In genomic region chr3:137032465-137033120, GRCh38 we compare ENCODE assay signal across 8 cellular contexts.
DNase-seq lines count a peak whose midpoint lies in the region; ATAC-seq and TF ChIP-seq lines count a peak whose summit lies in the region.

No MANE protein-coding gene starts in this region.

- H3K9ac ChIP-seq in mucosa of rectum (ENCODE audit: low read depth in 1 of 2, low read length in 2 of 2): peak overlapping the region in 1 of 2 donors; percentile 25

- POLR2A ChIA-PET in CD4-positive, alpha-beta T cell (lab: Charles Lee): interaction anchor here (0.6 to 1.7 kb wide), 3 partner anchors 9 to 360 kb away, joined by 3 to 6 read pairs (median 6); partner anchors contain the start of gene STAG1

- H3K27ac Mint-ChIP-seq in CD4-positive, alpha-beta T cell: no peak overlapping the region

- H3K4me1 ChIP-seq in mucosa of rectum (ENCODE audit: control insufficient read depth in 2 of 2, insufficient read depth in 2 of 2, low read length in 2 of 2): peaks cover 3 to 9% of the 10 kb centered on the region in 2 donors

- intact Hi-C loops in CD4-positive, alpha-beta T cell (cut with DNase I, micrococcal nuclease): loop anchor here (5.0 to 10.0 kb wide), 2 partner anchors 912 to 915 kb away; no protein-coding TSS in a partner anchor

- TF ChIP-seq POLR2A in erythroblast (IDR thresholded peaks at IDR 0.05; ENCODE audit: low read length): no peak

- H3K4me1 Mint-ChIP-seq in CD4-positive, alpha-beta T cell (ENCODE audit: low read depth): peaks cover 9% of the 10 kb centered on the region

- peak; percentile 81 for ATAC-seq in CD4-positive, alpha-beta T cell (ENCODE audit: poor library complexity)
- ATAC-seq in GM19452 (IDR thresholded peaks at IDR 0.05; ENCODE audit: unreplicated experiment): peak; percentile 90

- no peaks in the 10 kb centered on the region for H3K9me3 Mint-ChIP-seq in CD4-positive, alpha-beta T cell

- peaks cover 20% of the 10 kb centered on the region for H3K27me3 ChIP-seq in CD4-positive, alpha-beta T cell (ENCODE audit: control insufficient read depth, insufficient read depth, low read length)
- H3K27me3 ChIP-seq in mucosa of rectum (ENCODE audit: control insufficient read depth in 2 of 2, insufficient read depth in 2 of 2, low read length in 2 of 2): peaks cover 0 to 7% of the 10 kb centered on the region in 2 donors

- no peaks in the 10 kb centered on the region for H3K9me3 ChIP-seq in CD4-positive, alpha-beta T cell (ENCODE audit: control insufficient read depth, low read length)
- no peaks in the 10 kb centered on the region for H3K9me3 ChIP-seq in mucosa of rectum (ENCODE audit: control insufficient read depth in 2 of 2, low read length in 2 of 2)

- H3K36me3 ChIP-seq in mucosa of rectum (ENCODE audit: control insufficient read depth in 2 of 2, insufficient read depth in 2 of 2, low read length in 2 of 2): no peaks in the 10 kb centered on the region

- DNase-seq in CD4-positive, alpha-beta T cell: peak; percentile 52 to 85 (median 66)
- peak; percentile 67 for DNase-seq in HPDE6-E6E7 (ENCODE audit: extremely low spot score)
- peak; percentile 71 for DNase-seq in NOMO-1 treated with DMSO at 0.1 percent for 48 hours (lab: John Stamatoyannopoulos, UW; ENCODE audit: unreplicated experiment)
- DNase-seq in activated CD8-positive, alpha-beta memory T cell treated with anti-CD3 and anti-CD28 coated beads, Interleukin-2, amount 50 U/mL, for 48 hours: peak; percentile 97
- peak; percentile 62 to 78 for DNase-seq in erythroblast (lab: John Stamatoyannopoulos, UW)
- peak; percentile 29 to 65 for DNase-seq in stimulated activated CD8-positive, alpha-beta memory T cell treated with anti-CD3 and anti-CD28 coated beads, Interleukin-4, amount 100 ng/mL, for 4 hours (ENCODE audit: low read depth in 2 of 2, low spot score in 1 of 2)

- H3K27ac ChIP-seq in CD4-positive, alpha-beta T cell (ENCODE audit: low read depth, low read length): no peak overlapping the region
- no peak overlapping the region for H3K27ac ChIP-seq in mucosa of rectum (ENCODE audit: low read depth in 2 of 2, low read length in 2 of 2)

- CTCF ChIA-PET in CD4-positive, alpha-beta T cell (lab: Charles Lee): interaction anchor here (0.6 to 2.0 kb wide), 15 partner anchors 10 to 956 kb away, joined by 3 to 11 read pairs (median 3); partner anchors contain the start of genes NCK1 and STAG1

- peak overlapping the region; percentile 71 for H3K4me3 Mint-ChIP-seq in CD4-positive, alpha-beta T cell

- no peaks in the 10 kb centered on the region for H3K36me3 Mint-ChIP-seq in CD4-positive, alpha-beta T cell (ENCODE audit: low read depth)

- H3K4me3 ChIP-seq in mucosa of rectum (ENCODE audit: low read length in 2 of 2): peak overlapping the region; percentile 36 to 69

- peaks cover 38% of the 10 kb centered on the region for H3K27me3 Mint-ChIP-seq in CD4-positive, alpha-beta T cell

- peak; percentile 99 for TF ChIP-seq CTCF in CD4-positive, alpha-beta T cell (IDR thresholded peaks at IDR 0.05)

Comparison
In these comparisons a context has a peak if more than half of its experiments do, and no peak if none do; other contexts are left out.
1. DNase-seq: peak in every context shown above with its lines; median percentile 97 in activated CD8-positive, alpha-beta memory T cell treated with anti-CD3 and anti-CD28 coated beads, Interleukin-2, amount 50 U/mL, for 48 hours; 71 in NOMO-1 treated with DMSO at 0.1 percent for 48 hours; 70 in erythroblast; 67 in HPDE6-E6E7; 66 in CD4-positive, alpha-beta T cell; 47 in stimulated activated CD8-positive, alpha-beta memory T cell treated with anti-CD3 and anti-CD28 coated beads, Interleukin-4, amount 100 ng/mL, for 4 hours.